In genomic region chr2:120231974-120232635, GRCh38 we compare ENCODE assay signal across 7 cellular contexts. TPM values are rescaled to one million over a fixed set of nuclear protein-coding genes. Genes with fewer than 3 reads are reported as not detected.
DNase-seq lines count a peak whose midpoint lies in the region; ATAC-seq and TF ChIP-seq lines count a peak whose summit lies in the region.

No MANE protein-coding gene starts in this region.

- H3K9me3 Mint-ChIP-seq in WTC11 = peaks cover 3% of the 10 kb centered on the region
- no peaks in the 10 kb centered on the region for H3K9me3 Mint-ChIP-seq in nephron

- H3F3A ChIP-seq in smooth muscle cell (ENCODE audit: low read depth) = no peaks in the 10 kb centered on the region

- H3K36me3 Mint-ChIP-seq in WTC11 (no peaks in the 10 kb centered on the region), nephron (ENCODE audit: low read depth) (no peaks in the 10 kb centered on the region)

- no peak overlapping the region for H2AFZ ChIP-seq in smooth muscle cell (ENCODE audit: low read depth)

- H3K27ac ChIP-seq in duodenal mucosa (ENCODE audit: low read depth, low read length) (peak overlapping the region; percentile 82), tibial artery (peak overlapping the region in 1 of 2 donors; percentile 17), smooth muscle cell (ENCODE audit: low read depth) (no peak overlapping the region)

- no peak overlapping the region for H3K4me2 ChIP-seq in smooth muscle cell

- H3K9ac ChIP-seq in duodenal mucosa (ENCODE audit: low read depth in 1 of 2, low read length in 2 of 2) (peak overlapping the region; percentile 63 to 91), smooth muscle cell (ENCODE audit: low read depth) (no peak overlapping the region)

- no peaks in the 10 kb centered on the region for H3K27me3 ChIP-seq in duodenal mucosa (ENCODE audit: control insufficient read depth in 1 of 2, insufficient read depth in 2 of 2, low read length in 2 of 2)
- peaks cover 0 to 3% of the 10 kb centered on the region in 2 donors for H3K27me3 ChIP-seq in tibial artery
- no peaks in the 10 kb centered on the region for H3K27me3 ChIP-seq in smooth muscle cell (ENCODE audit: low read depth)

- H3K27ac Mint-ChIP-seq in WTC11 (no peak overlapping the region), nephron (peak overlapping the region; percentile 28 to 71 (median 52))

- no peak for TF ChIP-seq CTCF in WTC11 (IDR thresholded peaks at IDR 0.05)
- TF ChIP-seq CTCF in nephron (IDR thresholded peaks at IDR 0.05; ENCODE audit: unreplicated experiment in 3 of 3) = no peak
- no peak for TF ChIP-seq CTCF in tibial artery (IDR thresholded peaks at IDR 0.05)
- TF ChIP-seq CTCF in smooth muscle cell (IDR thresholded peaks at IDR 0.05; ENCODE audit: borderline replicate concordance, insufficient read depth, poor library complexity, severe bottlenecking) = no peak

- ATAC-seq in GM19035 (IDR thresholded peaks at IDR 0.05; ENCODE audit: unreplicated experiment) (peak; percentile 88), HG03135 (IDR thresholded peaks at IDR 0.05; ENCODE audit: unreplicated experiment) (peak; percentile 92), WTC11 (no peak)

- no peaks in the 10 kb centered on the region for H4K20me1 ChIP-seq in smooth muscle cell (ENCODE audit: low read depth)

- CTCF ChIA-PET in WTC11 (lab: Charles Lee) = interaction anchor here (1.2 kb wide), 1 partner anchor 9 kb away, joined by 3 read pairs; the partner anchor contains the start of gene TMEM185B

- peaks cover 11% of the 10 kb centered on the region; the same call in 1 of the 2 replicates for H3K27me3 Mint-ChIP-seq in WTC11 (ENCODE audit: low read depth)
- peaks cover 42% of the 10 kb centered on the region for H3K27me3 Mint-ChIP-seq in nephron (ENCODE audit: low read depth)

- WGBS in smooth muscle cell (ENCODE audit: low lambda C conversion rate) = 92% methylated on average over 15 of the region's 15 CpGs

- DNase-seq in WTC11 (ENCODE audit: low spot score) = no peak
- DNase-seq in tibial artery = peak in 1 of 2 donors; percentile 59
- DNase-seq in smooth muscle cell (lab: John Stamatoyannopoulos, UW; ENCODE audit: unreplicated experiment) = no peak

- intact Hi-C loops in tibial artery (cut with DNase I; ENCODE audit: low total_unique reads) = no loop called here

- H3K4me1 ChIP-seq in duodenal mucosa (ENCODE audit: control insufficient read depth in 1 of 2, insufficient read depth in 2 of 2, low read length in 2 of 2) = peaks cover 29 to 30% of the 10 kb centered on the region in 2 donors
- H3K4me1 ChIP-seq in tibial artery = peaks cover 0 to 14% (median 2%) of the 10 kb centered on the region in 4 donors
- no peaks in the 10 kb centered on the region for H3K4me1 ChIP-seq in smooth muscle cell (ENCODE audit: low read depth)

- no peak overlapping the region for H3K4me3 Mint-ChIP-seq in WTC11
- peak overlapping the region; percentile 49 to 85 (median 76) for H3K4me3 Mint-ChIP-seq in nephron

- H3K9me3 ChIP-seq in duodenal mucosa (ENCODE audit: control insufficient read depth in 1 of 2, low read length in 2 of 2) = no peaks in the 10 kb centered on the region
- H3K9me3 ChIP-seq in tibial artery = no peaks in the 10 kb centered on the region
- H3K9me3 ChIP-seq in smooth muscle cell (replicated peaks; ENCODE audit: low read depth) = no peaks in the 10 kb centered on the region

- no peaks in the 10 kb centered on the region; the same call in 1 of the 2 replicates for H3K4me1 Mint-ChIP-seq in WTC11
- H3K4me1 Mint-ChIP-seq in nephron = peaks cover 10% of the 10 kb centered on the region

- POLR2A ChIA-PET in WTC11 (lab: Charles Lee) = interaction anchor here (0.6 kb wide), 1 partner anchor 277 kb away, joined by 3 read pairs; no protein-coding TSS in a partner anchor

- no peaks in the 10 kb centered on the region for H3K79me2 ChIP-seq in smooth muscle cell (ENCODE audit: low read depth)

- peak overlapping the region; percentile 77 to 80 for H3K4me3 ChIP-seq in duodenal mucosa (ENCODE audit: low read depth in 1 of 2, low read length in 2 of 2)
- peak overlapping the region; percentile 41 to 51 for H3K4me3 ChIP-seq in tibial artery
- no peak overlapping the region for H3K4me3 ChIP-seq in smooth muscle cell

- H3K36me3 ChIP-seq in duodenal mucosa (ENCODE audit: control insufficient read depth in 1 of 2, insufficient read depth in 2 of 2, low read length in 2 of 2) (no peaks in the 10 kb centered on the region), tibial artery (no peaks in the 10 kb centered on the region), smooth muscle cell (ENCODE audit: low read depth) (no peaks in the 10 kb centered on the region)

TF ChIP-seq in WTC11, 78 proteins besides CTCF, POLR2A, EP300 and RAD21:
- TF ChIP-seq AR (CRISPR knock-in tag; IDR thresholded peaks at IDR 0.05) (no peak), SP1 (CRISPR knock-in tag; conservative IDR thresholded peaks at IDR 0.05) (no peak), ATF2 (CRISPR knock-in tag; IDR thresholded peaks at IDR 0.05; ENCODE audit: borderline replicate concordance, low read depth) (no peak), ZNF423 (CRISPR knock-in tag; IDR thresholded peaks at IDR 0.05) (no peak), ERG (CRISPR knock-in tag; IDR thresholded peaks at IDR 0.05) (no peak), PRDM15 (CRISPR knock-in tag; IDR thresholded peaks at IDR 0.05) (no peak), GABPB1 (CRISPR knock-in tag; IDR thresholded peaks at IDR 0.05) (peak; percentile 35; the same call in 1 of the 2 replicates)
TF ChIP-seq in WTC11: peak in this region for 1.

RNA-seq across cellular contexts. Expression of gene TMEM185B, which starts 8.9 kb away (rescaled TPM):
- 9.9 to 14.9 TPM (median 14.3 TPM) in 3 replicates for total RNA-seq in WTC11 (2021)
- total RNA-seq in smooth muscle cell = 18.7 and 27.8 TPM in 2 replicates
- polyA plus RNA-seq in smooth muscle cell = 18.2 and 18.7 TPM in 2 replicates

RNA-seq across cellular contexts. Expression of gene RALB, which starts 20.5 kb away (rescaled TPM):
- total RNA-seq in WTC11 (2021) (17.1 to 18.0 TPM (median 17.9 TPM) in 3 replicates), smooth muscle cell (72.1 and 73.4 TPM in 2 replicates)
- polyA plus RNA-seq in smooth muscle cell = 69.9 and 71.3 TPM in 2 replicates
